1 cellular context compared by ENCODE assay signal in the genomic region with DNA sequence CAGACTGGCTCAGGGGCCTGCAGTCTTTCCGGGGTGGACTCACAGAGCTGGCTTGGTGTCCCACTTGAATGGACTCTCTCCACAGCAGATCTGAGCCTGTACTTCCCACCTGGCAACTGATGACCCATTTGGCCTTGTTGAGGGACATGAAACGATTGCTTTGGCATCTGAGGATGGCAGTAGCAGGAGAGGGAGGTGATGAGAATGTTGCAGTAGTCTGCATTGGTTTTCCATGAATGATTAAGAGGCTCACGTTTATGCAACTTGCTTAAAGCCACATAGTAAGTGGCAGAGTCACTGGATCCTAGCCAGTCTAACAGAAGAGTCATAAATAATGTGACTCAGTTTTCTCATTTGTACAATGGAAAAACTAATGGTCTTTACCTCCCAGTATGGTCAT.
A peak's percentile ranks its signal among the peaks of the same experiment; 100 is the strongest.
TF ChIP-seq lines count a peak whose summit lies in the region.

No MANE protein-coding gene starts in this region.

TF ChIP-seq in H1, 55 proteins besides CTCF, POLR2A, EP300 and RAD21:
- no peak for TF ChIP-seq PHF8 (conservative IDR thresholded peaks at IDR 0.05; ENCODE audit: low read depth, low read length)
- TF ChIP-seq, protein P1, sequence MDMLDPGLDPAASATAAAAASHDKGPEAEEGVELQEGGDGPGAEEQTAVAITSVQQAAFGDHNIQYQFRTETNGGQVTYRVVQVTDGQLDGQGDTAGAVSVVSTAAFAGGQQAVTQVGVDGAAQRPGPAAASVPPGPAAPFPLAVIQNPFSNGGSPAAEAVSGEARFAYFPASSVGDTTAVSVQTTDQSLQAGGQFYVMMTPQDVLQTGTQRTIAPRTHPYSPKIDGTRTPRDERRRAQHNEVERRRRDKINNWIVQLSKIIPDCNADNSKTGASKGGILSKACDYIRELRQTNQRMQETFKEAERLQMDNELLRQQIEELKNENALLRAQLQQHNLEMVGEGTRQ (IDR thresholded peaks at IDR 0.05; ENCODE audit: low read length) = no peak
- TF ChIP-seq RFX5 (IDR thresholded peaks at IDR 0.05; ENCODE audit: borderline replicate concordance, low read depth, low read length) = 0 out of 2 replicates have a peak, but pooled peaks have one; percentile 23
- no peak for TF ChIP-seq TCF12 (IDR thresholded peaks at IDR 0.05; ENCODE audit: low read depth, low read length)
- TF ChIP-seq BCL11A (IDR thresholded peaks at IDR 0.05; ENCODE audit: low read depth in 2 of 2, low read length in 2 of 2) = no peak
TF ChIP-seq in H1: peak in this region for 1.
